Comparison of ENCODE assay signal across 21 cellular contexts in the genomic region with DNA sequence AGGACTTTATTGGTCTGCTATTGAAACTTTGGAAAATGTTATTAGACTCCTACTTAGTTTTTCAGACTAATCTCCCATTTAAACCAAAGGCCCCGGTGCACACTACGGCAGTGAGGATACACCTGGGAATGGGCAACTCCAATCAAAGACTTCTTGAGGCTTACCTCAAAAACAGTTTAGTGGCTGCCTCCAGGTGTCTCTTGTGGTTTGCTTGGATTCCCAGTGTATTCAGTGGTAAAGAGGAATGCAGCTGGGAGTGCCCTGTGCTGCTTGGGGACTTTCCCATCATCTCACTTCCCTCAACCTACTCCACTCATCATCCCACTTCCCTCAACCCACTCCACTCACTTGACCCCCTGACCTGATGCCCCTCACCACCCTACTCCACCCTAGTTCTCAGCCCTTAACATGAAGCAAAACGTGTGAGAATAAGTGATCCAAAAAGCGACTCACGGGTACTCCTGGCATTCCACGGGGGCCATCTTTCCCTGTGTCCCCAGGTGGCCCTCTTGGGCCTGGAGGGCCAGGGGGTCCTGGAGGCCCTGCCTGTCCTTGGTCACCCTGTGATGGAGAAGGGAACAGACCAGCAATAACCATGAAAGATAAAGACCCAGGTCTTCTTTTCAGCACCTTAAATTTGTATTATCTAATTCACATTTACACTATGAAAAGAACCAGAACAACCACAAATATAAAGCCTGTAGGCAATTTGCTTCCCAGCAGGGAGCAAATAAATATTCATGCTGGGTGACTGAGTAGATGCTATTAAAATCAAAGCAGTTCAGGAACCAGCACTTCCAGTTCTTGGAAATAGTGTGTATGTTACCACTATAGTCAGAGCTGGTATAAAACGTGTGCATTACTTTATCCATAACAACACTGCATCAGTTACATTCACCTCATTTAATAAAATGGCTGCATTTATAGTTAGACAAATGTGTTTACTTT.
DNase-seq lines count a peak whose midpoint lies in the region; ATAC-seq and TF ChIP-seq lines count a peak whose summit lies in the region.
"Had no signal": no experiment of that assay in that cellular context is flagged by ENCODE, and none has a peak within 500 bp of the region (broad histone marks: within the 10 kb centered on the region; RNA-seq: fewer than 3 reads in every experiment).

No MANE protein-coding gene starts in this region.

- H3K27ac Mint-ChIP-seq in endodermal cell: no peak overlapping the region
- no peak overlapping the region for H3K27ac Mint-ChIP-seq in T-helper 2 cell treated with Interferon-gamma antibody and Interleukin-4, amounts not matched to agents 5 μg/mL and 100 μg/mL, for 36 hours
- H3K27ac Mint-ChIP-seq: activated naive CD8-positive, alpha-beta T cell treated with anti-CD3 and anti-CD28 coated beads, Interleukin-2, amount 10 ng/mL, durations not matched to agents 7 days and 5 days; mesothelial cell of epicardium; neural progenitor cell; T-helper 1 cell treated with Interleukin-12 subunit alpha and Interleukin-12 subunit beta and Interleukin-4 antibody, amounts not matched to agents 30 μg/mL and 1 μg/mL, for 36 hours had no signal

- no peak overlapping the region for H3K4me3 Mint-ChIP-seq in endodermal cell
- no peak overlapping the region for H3K4me3 Mint-ChIP-seq in T-helper 2 cell treated with Interferon-gamma antibody and Interleukin-4, amounts not matched to agents 5 μg/mL and 100 μg/mL, for 36 hours
- H3K4me3 Mint-ChIP-seq: activated naive CD8-positive, alpha-beta T cell treated with anti-CD3 and anti-CD28 coated beads, Interleukin-2, amount 10 ng/mL, durations not matched to agents 7 days and 5 days; mesothelial cell of epicardium; neural progenitor cell; T-helper 1 cell treated with Interleukin-12 subunit alpha and Interleukin-12 subunit beta and Interleukin-4 antibody, amounts not matched to agents 30 μg/mL and 1 μg/mL, for 36 hours had no signal

- no peaks in the 10 kb centered on the region for H3K27me3 Mint-ChIP-seq in endodermal cell (ENCODE audit: insufficient read depth)
- no peaks in the 10 kb centered on the region for H3K27me3 Mint-ChIP-seq in T-helper 2 cell treated with Interferon-gamma antibody and Interleukin-4, amounts not matched to agents 5 μg/mL and 100 μg/mL, for 36 hours (ENCODE audit: low read depth)

- peaks cover 9% of the 10 kb centered on the region for H3K4me1 ChIP-seq in endodermal cell (ENCODE audit: control insufficient read depth, insufficient read depth, low read length)
- H3K4me1 ChIP-seq in lower lobe of right lung: no peaks in the 10 kb centered on the region
- H3K4me1 ChIP-seq: BE2C, neural progenitor cell, transverse colon had no signal

- H3K4me1 Mint-ChIP-seq in endodermal cell: peaks cover 24% of the 10 kb centered on the region
- peaks cover 8% of the 10 kb centered on the region for H3K4me1 Mint-ChIP-seq in T-helper 2 cell treated with Interferon-gamma antibody and Interleukin-4, amounts not matched to agents 5 μg/mL and 100 μg/mL, for 36 hours (ENCODE audit: low read depth)

- peak; percentile 15 for DNase-seq in HK-2 (ENCODE audit: unreplicated experiment)
- peak; percentile 32 for DNase-seq in NCI-H226
- DNase-seq in endodermal cell: peak; percentile 54
- DNase-seq in myocyte (ENCODE audit: low read depth): peak; percentile 67
- no peak for DNase-seq in lower lobe of right lung
- DNase-seq in T-helper 2 cell treated with Interferon-gamma antibody and Interleukin-4, amounts not matched to agents 5 μg/mL and 100 μg/mL, for 36 hours (ENCODE audit: low spot score): no peak
- no peak for DNase-seq in NCI-H1092 treated with DMSO at 0.1 percent for 48 hours (lab: John Stamatoyannopoulos, UW)
- DNase-seq: activated naive CD8-positive, alpha-beta T cell treated with anti-CD3 and anti-CD28 coated beads, Interleukin-2, amount 10 ng/mL, durations not matched to agents 7 days and 5 days; BE2C; dermis blood vessel endothelial cell; glutamatergic neuron; NCI-H2081 treated with DMSO at 0.1 percent for 48 hours; NK-92 treated with Interleukin-12 subunit alpha and Interleukin-12 subunit beta, amount 100 ng/mL, for 24 hours; Right ventricle myocardium superior; stimulated activated naive CD4-positive, alpha-beta T cell treated with Interleukin-2 at 50 U/mL for 16 hours; transverse colon had no signal

- H3K4me3 ChIP-seq in endodermal cell (ENCODE audit: low read length): no peak overlapping the region
- no peak overlapping the region for H3K4me3 ChIP-seq in lower lobe of right lung
- H3K4me3 ChIP-seq: neural progenitor cell, transverse colon had no signal

- 92% methylated on average over 7 of the region's 7 CpGs; no CpG with 5 or more reads in 1 of the 2 experiments for WGBS in endodermal cell (ENCODE audit: insufficient coverage in 1 of 2, insufficient read length in 1 of 2), 2 experiments

- H3K36me3 ChIP-seq in endodermal cell (ENCODE audit: control insufficient read depth, insufficient read depth, low read length): no peaks in the 10 kb centered on the region
- no peaks in the 10 kb centered on the region for H3K36me3 ChIP-seq in lower lobe of right lung
- H3K36me3 ChIP-seq: BE2C, neural progenitor cell, transverse colon had no signal

- peak; percentile 26 for TF ChIP-seq CTCF in endodermal cell (conservative IDR thresholded peaks at IDR 0.05)
- no peak for TF ChIP-seq CTCF in lower lobe of right lung (IDR thresholded peaks at IDR 0.05)

- H3K27me3 ChIP-seq in endodermal cell (ENCODE audit: control insufficient read depth, insufficient read depth, low read length, poor library complexity, severe bottlenecking) (no peaks in the 10 kb centered on the region), lower lobe of right lung (ENCODE audit: low read depth) (no peaks in the 10 kb centered on the region)
- H3K27me3 ChIP-seq: BE2C, neural progenitor cell, transverse colon had no signal

- intact Hi-C loops in lower lobe of right lung (cut with DNase I): no loop called here

- H3K36me3 Mint-ChIP-seq in endodermal cell (ENCODE audit: low read depth): no peaks in the 10 kb centered on the region
- H3K36me3 Mint-ChIP-seq in T-helper 2 cell treated with Interferon-gamma antibody and Interleukin-4, amounts not matched to agents 5 μg/mL and 100 μg/mL, for 36 hours (ENCODE audit: low read depth): no peaks in the 10 kb centered on the region
- H3K36me3 Mint-ChIP-seq: activated naive CD8-positive, alpha-beta T cell treated with anti-CD3 and anti-CD28 coated beads, Interleukin-2, amount 10 ng/mL, durations not matched to agents 7 days and 5 days; mesothelial cell of epicardium; neural progenitor cell had no signal

- H3K27ac ChIP-seq in endodermal cell (ENCODE audit: low read depth, low read length): no peak overlapping the region
- H3K27ac ChIP-seq in lower lobe of right lung: no peak overlapping the region
- H3K27ac ChIP-seq: neural progenitor cell, transverse colon had no signal

- ATAC-seq in lower lobe of right lung (no peak), HG02840 (IDR thresholded peaks at IDR 0.05; ENCODE audit: low FRiP score, unreplicated experiment) (no peak)
- ATAC-seq: esophagus mucosa had no signal

- H3K9me3 ChIP-seq in endodermal cell (ENCODE audit: control insufficient read depth, low read length) (no peaks in the 10 kb centered on the region), lower lobe of right lung (no peaks in the 10 kb centered on the region)
- H3K9me3 ChIP-seq: BE2C, transverse colon had no signal

- no peaks in the 10 kb centered on the region for H3K9me3 Mint-ChIP-seq in endodermal cell
- no peaks in the 10 kb centered on the region for H3K9me3 Mint-ChIP-seq in T-helper 2 cell treated with Interferon-gamma antibody and Interleukin-4, amounts not matched to agents 5 μg/mL and 100 μg/mL, for 36 hours
- H3K9me3 Mint-ChIP-seq: activated naive CD8-positive, alpha-beta T cell treated with anti-CD3 and anti-CD28 coated beads, Interleukin-2, amount 10 ng/mL, durations not matched to agents 7 days and 5 days; mesothelial cell of epicardium; neural progenitor cell; T-helper 1 cell treated with Interleukin-12 subunit alpha and Interleukin-12 subunit beta and Interleukin-4 antibody, amounts not matched to agents 30 μg/mL and 1 μg/mL, for 36 hours had no signal

- no peak overlapping the region for H3K9ac ChIP-seq in endodermal cell (ENCODE audit: extremely low read depth, low read length, poor library complexity, severe bottlenecking)
- H3K9ac ChIP-seq: neural progenitor cell had no signal

Comparison
In these comparisons a context has a peak if more than half of its experiments do, and no peak if none do; other contexts are left out.
1. DNase-seq: peak in HK-2 (single experiment), NCI-H226 (single experiment), endodermal cell (single experiment) and myocyte (single experiment); none in lower lobe of right lung (single experiment), T-helper 2 cell treated with Interferon-gamma antibody and Interleukin-4, amounts not matched to agents 5 μg/mL and 100 μg/mL, for 36 hours (single experiment) and NCI-H1092 treated with DMSO at 0.1 percent for 48 hours (single experiment).